In the genomic region with DNA sequence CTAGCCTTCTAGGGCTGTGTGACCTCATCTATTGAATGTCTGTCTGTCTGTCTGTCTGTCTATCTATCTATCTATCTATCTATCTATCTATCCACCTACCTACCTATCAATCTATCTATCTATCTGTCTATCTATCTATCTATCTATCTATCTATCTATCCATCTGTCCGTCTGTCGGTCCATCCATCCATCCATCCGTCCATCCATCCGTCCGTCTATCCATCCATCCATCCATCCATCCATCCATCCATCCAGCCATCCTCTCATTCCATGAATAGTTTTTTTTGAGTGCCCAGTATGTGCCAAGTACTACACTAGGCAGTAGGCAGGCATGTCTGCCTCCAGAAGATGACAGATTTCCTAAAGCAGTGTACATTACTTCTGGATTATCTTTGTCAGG, we compare ENCODE assay signal across 18 cellular contexts.
DNase-seq lines count a peak whose midpoint lies in the region; ATAC-seq and TF ChIP-seq lines count a peak whose summit lies in the region.
"Had no signal": no experiment of that assay in that cellular context is flagged by ENCODE, and none has a peak within 500 bp of the region (broad histone marks: within the 10 kb centered on the region; RNA-seq: fewer than 3 reads in every experiment).

No MANE protein-coding gene starts in this region.

- no peak overlapping the region for H2AFZ ChIP-seq in OCI-LY3 (ENCODE audit: low read depth, low read length)

- H3K9me3 ChIP-seq in OCI-LY3 (ENCODE audit: insufficient read depth, low read length): no peaks in the 10 kb centered on the region
- H3K9me3 ChIP-seq: pancreas, upper lobe of right lung had no signal

- H3K4me1 Mint-ChIP-seq in activated T-cell treated with anti-CD3 and anti-CD28 coated beads, Interleukin-2, amount 50 U/mL, for 4 hours (ENCODE audit: low read depth): peaks cover 39% of the 10 kb centered on the region
- H3K4me1 Mint-ChIP-seq in central memory CD8-positive, alpha-beta T cell: peaks cover 23% of the 10 kb centered on the region
- peaks cover 12 to 18% of the 10 kb centered on the region in 2 donors for H3K4me1 Mint-ChIP-seq in stimulated activated naive B cell treated with anti-CD40 and anti-IgM and Interleukin-4, amounts not matched to agents 10 μg/mL and 1 μg/mL and 100 μg/mL, for 72 hours

- no peak for ATAC-seq in activated T-cell treated with anti-CD3 and anti-CD28 coated beads, Interleukin-2, amount 50 U/mL, for 4 hours
- ATAC-seq in central memory CD8-positive, alpha-beta T cell (replicated peaks; ENCODE audit: extremely low read depth, poor library complexity, severe bottlenecking): no peak
- no peak for ATAC-seq in stimulated activated naive B cell treated with anti-CD40 and anti-IgM and Interleukin-4, amounts not matched to agents 10 μg/mL and 1 μg/mL and 100 μg/mL, for 72 hours (replicated peaks)
- ATAC-seq in HG02840 (IDR thresholded peaks at IDR 0.05; ENCODE audit: low FRiP score, unreplicated experiment) (no peak), HG02759 (IDR thresholded peaks at IDR 0.05; ENCODE audit: unreplicated experiment) (no peak)

- peak overlapping the region; percentile 69 for H3K4me3 ChIP-seq in OCI-LY3 (ENCODE audit: low read length)

- H3K4me3 Mint-ChIP-seq in activated T-cell treated with anti-CD3 and anti-CD28 coated beads, Interleukin-2, amount 50 U/mL, for 4 hours: peak overlapping the region; percentile 83
- H3K4me3 Mint-ChIP-seq in central memory CD8-positive, alpha-beta T cell: peak overlapping the region; percentile 84
- H3K4me3 Mint-ChIP-seq in stimulated activated naive B cell treated with anti-CD40 and anti-IgM and Interleukin-4, amounts not matched to agents 10 μg/mL and 1 μg/mL and 100 μg/mL, for 72 hours: peak overlapping the region; percentile 81 to 83

- H3K36me3 Mint-ChIP-seq in activated T-cell treated with anti-CD3 and anti-CD28 coated beads, Interleukin-2, amount 50 U/mL, for 4 hours (ENCODE audit: insufficient read depth): no peaks in the 10 kb centered on the region
- H3K36me3 Mint-ChIP-seq in central memory CD8-positive, alpha-beta T cell (ENCODE audit: insufficient read depth): peaks cover 8% of the 10 kb centered on the region
- H3K36me3 Mint-ChIP-seq in stimulated activated naive B cell treated with anti-CD40 and anti-IgM and Interleukin-4, amounts not matched to agents 10 μg/mL and 1 μg/mL and 100 μg/mL, for 72 hours: no peaks in the 10 kb centered on the region

- H3K4me1 ChIP-seq in OCI-LY3 (ENCODE audit: low read length): peaks cover 95% of the 10 kb centered on the region

- no peaks in the 10 kb centered on the region for H3K79me2 ChIP-seq in OCI-LY3 (ENCODE audit: low read length)
- H3K79me2 ChIP-seq: hepatocyte had no signal

- H3K36me3 ChIP-seq in OCI-LY3 (replicated peaks; ENCODE audit: low read depth, low read length): no peaks in the 10 kb centered on the region
- H3K36me3 ChIP-seq: brain microvascular endothelial cell, pancreas, upper lobe of right lung had no signal

- no peaks in the 10 kb centered on the region for H4K20me1 ChIP-seq in OCI-LY3 (ENCODE audit: insufficient read depth, low read length)

- H3K4me2 ChIP-seq in OCI-LY3 (ENCODE audit: low read length): peak overlapping the region; percentile 90

- H3K27ac Mint-ChIP-seq in central memory CD8-positive, alpha-beta T cell (ENCODE audit: low read depth): peak overlapping the region; percentile 96
- peak overlapping the region; percentile 20 for H3K27ac Mint-ChIP-seq in stimulated activated naive B cell treated with anti-CD40 and anti-IgM and Interleukin-4, amounts not matched to agents 10 μg/mL and 1 μg/mL and 100 μg/mL, for 72 hours

- H3K27ac ChIP-seq in OCI-LY3 (ENCODE audit: low read length): peak overlapping the region; percentile 96
- H3K27ac ChIP-seq: brain microvascular endothelial cell had no signal

- peak overlapping the region; percentile 88 for H3K9ac ChIP-seq in OCI-LY3 (ENCODE audit: low read length)

- no peak for TF ChIP-seq CTCF in OCI-LY3 (IDR thresholded peaks at IDR 0.05; ENCODE audit: low read depth, low read length)

- no peaks in the 10 kb centered on the region for H3K27me3 ChIP-seq in OCI-LY3 (ENCODE audit: low read depth, low read length)
- H3K27me3 ChIP-seq: brain microvascular endothelial cell, pancreas, upper lobe of right lung had no signal

- H3K9me3 Mint-ChIP-seq in activated T-cell treated with anti-CD3 and anti-CD28 coated beads, Interleukin-2, amount 50 U/mL, for 4 hours: no peaks in the 10 kb centered on the region
- no peaks in the 10 kb centered on the region for H3K9me3 Mint-ChIP-seq in central memory CD8-positive, alpha-beta T cell
- H3K9me3 Mint-ChIP-seq in stimulated activated naive B cell treated with anti-CD40 and anti-IgM and Interleukin-4, amounts not matched to agents 10 μg/mL and 1 μg/mL and 100 μg/mL, for 72 hours: no peaks in the 10 kb centered on the region

- H3K27me3 Mint-ChIP-seq in activated T-cell treated with anti-CD3 and anti-CD28 coated beads, Interleukin-2, amount 50 U/mL, for 4 hours (ENCODE audit: low read depth): no peaks in the 10 kb centered on the region
- no peaks in the 10 kb centered on the region for H3K27me3 Mint-ChIP-seq in central memory CD8-positive, alpha-beta T cell
- no peaks in the 10 kb centered on the region for H3K27me3 Mint-ChIP-seq in stimulated activated naive B cell treated with anti-CD40 and anti-IgM and Interleukin-4, amounts not matched to agents 10 μg/mL and 1 μg/mL and 100 μg/mL, for 72 hours

- no peak for DNase-seq in activated T-cell treated with anti-CD3 and anti-CD28 coated beads, Interleukin-2, amount 50 U/mL, for 4 hours
- DNase-seq in activated T-cell treated with anti-CD3 and anti-CD28 coated beads, Interleukin-2, amount 50 U/mL, for 1 hour: no peak
- no peak for DNase-seq in central memory CD8-positive, alpha-beta T cell (ENCODE audit: low spot score in 2 of 2)
- DNase-seq in stimulated activated naive B cell treated with anti-CD40 and anti-IgM and Interleukin-4, amounts not matched to agents 10 μg/mL and 1 μg/mL and 100 μg/mL, for 72 hours: no peak
- no peak for DNase-seq in NCI-H82 (lab: John Stamatoyannopoulos, UW)
- DNase-seq: brain microvascular endothelial cell, GDM1, HCEC 1CT, kidney glomerular epithelial cell, NCI-H146, NCI-H2227 treated with DMSO at 0.1 percent for 48 hours, pancreas, Right ventricle myocardium superior, upper lobe of right lung had no signal
